In the genomic region with DNA sequence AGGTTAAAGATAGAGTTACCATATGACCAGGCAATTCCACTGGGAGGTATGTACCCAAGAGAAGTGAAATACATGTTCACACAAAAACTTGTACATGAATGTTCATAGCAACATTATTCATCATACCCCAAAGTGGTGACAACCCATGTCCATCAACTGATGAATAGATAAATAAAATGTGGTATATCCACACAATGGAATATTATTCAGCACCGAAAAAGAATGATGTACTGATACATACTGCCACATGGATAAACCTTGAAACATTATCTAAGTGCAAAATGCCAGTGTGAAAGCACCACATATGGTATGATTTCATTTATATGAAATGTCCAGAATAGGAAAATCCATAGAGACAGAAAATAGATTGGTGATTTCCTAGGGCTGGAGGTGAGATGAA, we compare ENCODE assay signal across 1 cellular context.
TF ChIP-seq lines count a peak whose summit lies in the region.

No MANE protein-coding gene starts in this region.

TF ChIP-seq in K562, 482 proteins besides CTCF, POLR2A, EP300 and RAD21 (continued from another document):
- TF ChIP-seq, protein P1, sequence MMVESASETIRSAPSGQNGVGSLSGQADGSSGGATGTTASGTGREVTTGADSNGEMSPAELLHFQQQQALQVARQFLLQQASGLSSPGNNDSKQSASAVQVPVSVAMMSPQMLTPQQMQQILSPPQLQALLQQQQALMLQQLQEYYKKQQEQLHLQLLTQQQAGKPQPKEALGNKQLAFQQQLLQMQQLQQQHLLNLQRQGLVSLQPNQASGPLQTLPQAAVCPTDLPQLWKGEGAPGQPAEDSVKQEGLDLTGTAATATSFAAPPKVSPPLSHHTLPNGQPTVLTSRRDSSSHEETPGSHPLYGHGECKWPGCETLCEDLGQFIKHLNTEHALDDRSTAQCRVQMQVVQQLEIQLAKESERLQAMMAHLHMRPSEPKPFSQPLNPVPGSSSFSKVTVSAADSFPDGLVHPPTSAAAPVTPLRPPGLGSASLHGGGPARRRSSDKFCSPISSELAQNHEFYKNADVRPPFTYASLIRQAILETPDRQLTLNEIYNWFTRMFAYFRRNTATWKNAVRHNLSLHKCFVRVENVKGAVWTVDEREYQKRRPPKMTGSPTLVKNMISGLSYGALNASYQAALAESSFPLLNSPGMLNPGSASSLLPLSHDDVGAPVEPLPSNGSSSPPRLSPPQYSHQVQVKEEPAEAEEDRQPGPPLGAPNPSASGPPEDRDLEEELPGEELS (CRISPR knock-in tag; IDR thresholded peaks at IDR 0.05; ENCODE audit: borderline replicate concordance) = no peak
- TF ChIP-seq, protein P2, sequence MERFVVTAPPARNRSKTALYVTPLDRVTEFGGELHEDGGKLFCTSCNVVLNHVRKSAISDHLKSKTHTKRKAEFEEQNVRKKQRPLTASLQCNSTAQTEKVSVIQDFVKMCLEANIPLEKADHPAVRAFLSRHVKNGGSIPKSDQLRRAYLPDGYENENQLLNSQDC (CRISPR knock-in tag; IDR thresholded peaks at IDR 0.05) = no peak
- TF ChIP-seq ZNF780A (CRISPR knock-in tag; IDR thresholded peaks at IDR 0.05) = no peak
- TF ChIP-seq RBM25 (IDR thresholded peaks at IDR 0.05; ENCODE audit: low read depth, low read length, severe bottlenecking) = peak; percentile 74
- peak; percentile 87 for TF ChIP-seq ZNF146 (CRISPR knock-in tag; IDR thresholded peaks at IDR 0.05; ENCODE audit: unreplicated experiment)
